23 cellular contexts compared by ENCODE assay signal in genomic region chr13:30866692-30867669, GRCh38. TPM values are rescaled to one million over a fixed set of nuclear protein-coding genes. Genes with fewer than 3 reads are reported as not detected.
DNase-seq lines count a peak whose midpoint lies in the region; ATAC-seq and TF ChIP-seq lines count a peak whose summit lies in the region.
"Had no signal": no experiment of that assay in that cellular context is flagged by ENCODE, and none has a peak within 500 bp of the region (broad histone marks: within the 10 kb centered on the region; RNA-seq: fewer than 3 reads in every experiment).

No MANE protein-coding gene starts in this region.

- peak overlapping the region in 4 of 5 experiments; percentile 47 to 97 (median 70) for H3K27ac Mint-ChIP-seq in brain
- H3K27ac Mint-ChIP-seq in naive thymus-derived CD4-positive, alpha-beta T cell: no peak overlapping the region
- H3K27ac Mint-ChIP-seq: activated B cell treated with CpG ODN at 0.5 μM for 24 hours; stimulated activated naive B cell treated with anti-CD40 and anti-IgM and Interleukin-4, amounts not matched to agents 10 μg/mL and 1 μg/mL and 100 μg/mL, for 72 hours had no signal

- no peak overlapping the region for H2AFZ ChIP-seq in GM23248
- H2AFZ ChIP-seq in osteoblast (ENCODE audit: low read length): no peak overlapping the region

- H3K4me1 ChIP-seq in GM23248 (ENCODE audit: insufficient read depth): peaks cover 71% of the 10 kb centered on the region
- H3K4me1 ChIP-seq in osteoblast (ENCODE audit: insufficient read depth, low read length): peaks cover 81% of the 10 kb centered on the region
- no peaks in the 10 kb centered on the region for H3K4me1 ChIP-seq in naive thymus-derived CD4-positive, alpha-beta T cell (ENCODE audit: control insufficient read depth in 2 of 2, insufficient read depth in 2 of 2, low read length in 2 of 2)

- H3K9me3 ChIP-seq in GM23248 (ENCODE audit: low read depth) (no peaks in the 10 kb centered on the region), osteoblast (ENCODE audit: low read depth, low read length) (no peaks in the 10 kb centered on the region)
- H3K9me3 ChIP-seq in naive thymus-derived CD4-positive, alpha-beta T cell (ENCODE audit: control insufficient read depth in 2 of 3, low read length in 3 of 3): no peaks in the 10 kb centered on the region
- H3K9me3 ChIP-seq: Caco-2, esophagus muscularis mucosa, mucosa of descending colon, spleen had no signal

- H3K9me2 ChIP-seq in GM23248 (ENCODE audit: insufficient read depth): no peaks in the 10 kb centered on the region

- DNase-seq in GM23248 (no peak), NCI-H2227 treated with DMSO at 0.1 percent for 48 hours (lab: John Stamatoyannopoulos, UW) (peak; percentile 69), osteoblast (ENCODE audit: insufficient read length, low spot score, missing footprints) (no peak), NCI-H774 (lab: John Stamatoyannopoulos, UW) (no peak)
- DNase-seq in naive thymus-derived CD4-positive, alpha-beta T cell: no peak
- DNase-seq in central memory CD4-positive, alpha-beta T cell: no peak
- DNase-seq: activated B cell treated with CpG ODN at 0.5 μM for 24 hours; activated effector memory CD4-positive, alpha-beta T cell treated with Interleukin-2 at 50 U/mL for 16 hours; anterior cingulate cortex; Caco-2; cortex of kidney; hippocampal formation; MM.1S; mucosa of descending colon; NCI-H345; spleen; stimulated activated naive B cell treated with anti-CD40 and anti-IgM and Interleukin-4, amounts not matched to agents 10 μg/mL and 1 μg/mL and 100 μg/mL, for 72 hours; T-helper 1 cell had no signal

- CTCF ChIA-PET in naive thymus-derived CD4-positive, alpha-beta T cell (lab: Charles Lee): interaction anchor here (0.5 to 1.3 kb wide), 4 partner anchors 7 to 286 kb away, joined by 3 to 5 read pairs (median 4); no protein-coding TSS in a partner anchor

- H3K4me3 Mint-ChIP-seq in brain: peak overlapping the region in 1 of 5 experiments; percentile 14
- H3K4me3 Mint-ChIP-seq in naive thymus-derived CD4-positive, alpha-beta T cell: no peak overlapping the region
- H3K4me3 Mint-ChIP-seq: activated B cell treated with CpG ODN at 0.5 μM for 24 hours; stimulated activated naive B cell treated with anti-CD40 and anti-IgM and Interleukin-4, amounts not matched to agents 10 μg/mL and 1 μg/mL and 100 μg/mL, for 72 hours had no signal

- H4K20me1 ChIP-seq in GM23248 (ENCODE audit: insufficient read depth): no peaks in the 10 kb centered on the region
- no peaks in the 10 kb centered on the region for H4K20me1 ChIP-seq in osteoblast (ENCODE audit: insufficient read depth, low read length)

- H3K9ac ChIP-seq in GM23248: peak overlapping the region; percentile 91

- H3K9me3 Mint-ChIP-seq in brain: peaks cover 0 to 9% (median 0%) of the 10 kb centered on the region in 5 experiments
- H3K9me3 Mint-ChIP-seq in naive thymus-derived CD4-positive, alpha-beta T cell: peaks cover 0 to 3% (median 0%) of the 10 kb centered on the region in 11 donors
- H3K9me3 Mint-ChIP-seq: activated B cell treated with CpG ODN at 0.5 μM for 24 hours; stimulated activated naive B cell treated with anti-CD40 and anti-IgM and Interleukin-4, amounts not matched to agents 10 μg/mL and 1 μg/mL and 100 μg/mL, for 72 hours had no signal

- in situ Hi-C loops in GM23248 (cut with MboI): no loop called here

- H3K4me2 ChIP-seq in GM23248 (ENCODE audit: unreplicated experiment) (peak overlapping the region; percentile 96), osteoblast (ENCODE audit: insufficient read depth, low read length) (no peak overlapping the region)

- H3K27me3 Mint-ChIP-seq in brain: peaks cover 3% of the 10 kb centered on the region
- peaks cover 5 to 25% (median 12%) of the 10 kb centered on the region in 5 donors for H3K27me3 Mint-ChIP-seq in naive thymus-derived CD4-positive, alpha-beta T cell

- TF ChIP-seq CTCF in brain (conservative IDR thresholded peaks at IDR 0.05) (no peak), osteoblast (IDR thresholded peaks at IDR 0.05; ENCODE audit: extremely low read depth, low read depth, low read length) (no peak)

- H3K27me3 ChIP-seq in GM23248 (replicated peaks; ENCODE audit: insufficient read depth) (no peaks in the 10 kb centered on the region), osteoblast (ENCODE audit: insufficient read depth, low read length) (no peaks in the 10 kb centered on the region)
- H3K27me3 ChIP-seq in naive thymus-derived CD4-positive, alpha-beta T cell (ENCODE audit: control insufficient read depth in 2 of 2, insufficient read depth in 2 of 2, low read length in 2 of 2): no peaks in the 10 kb centered on the region
- H3K27me3 ChIP-seq: esophagus muscularis mucosa, spleen had no signal

- no peak for ATAC-seq in naive thymus-derived CD4-positive, alpha-beta T cell
- no peak for ATAC-seq in HG03521 (IDR thresholded peaks at IDR 0.05; ENCODE audit: unreplicated experiment)
- ATAC-seq: mucosa of descending colon; stimulated activated naive B cell treated with anti-CD40 and anti-IgM and Interleukin-4, amounts not matched to agents 10 μg/mL and 1 μg/mL and 100 μg/mL, for 72 hours had no signal

- intact Hi-C loops in naive thymus-derived CD4-positive, alpha-beta T cell (cut with micrococcal nuclease): loop anchor here in 1 of 2 donors (5.0 to 10.0 kb wide), 2 partner anchors 190 to 732 kb away; no protein-coding TSS in a partner anchor

- H3K36me3 ChIP-seq in GM23248 (ENCODE audit: low read depth): no peaks in the 10 kb centered on the region
- H3K36me3 ChIP-seq in osteoblast (ENCODE audit: insufficient read depth, low read length): no peaks in the 10 kb centered on the region
- H3K36me3 ChIP-seq in naive thymus-derived CD4-positive, alpha-beta T cell (ENCODE audit: control insufficient read depth in 2 of 3, insufficient read depth in 3 of 3, low read length in 3 of 3): no peaks in the 10 kb centered on the region
- H3K36me3 ChIP-seq: esophagus muscularis mucosa, spleen had no signal

- POLR2A ChIA-PET in naive thymus-derived CD4-positive, alpha-beta T cell (lab: Charles Lee): no interaction called here

- H3K36me3 Mint-ChIP-seq in brain: no peaks in the 10 kb centered on the region
- H3K36me3 Mint-ChIP-seq in naive thymus-derived CD4-positive, alpha-beta T cell: no peaks in the 10 kb centered on the region
- H3K36me3 Mint-ChIP-seq: stimulated activated naive B cell treated with anti-CD40 and anti-IgM and Interleukin-4, amounts not matched to agents 10 μg/mL and 1 μg/mL and 100 μg/mL, for 72 hours had no signal

- 32 to 39% methylated on average over 7 of the region's 7 CpGs for WGBS in GM23248 (ENCODE audit: low coverage in 1 of 2, low lambda C conversion rate in 2 of 2, missing lambda C conversion rate in 2 of 2), 2 experiments

- peaks cover 54% of the 10 kb centered on the region for H3F3A ChIP-seq in GM23248 (ENCODE audit: insufficient read depth)

- H3K79me2 ChIP-seq in GM23248 (ENCODE audit: insufficient read depth) (peaks cover 10% of the 10 kb centered on the region), osteoblast (ENCODE audit: insufficient read depth, low read length) (peaks cover 4% of the 10 kb centered on the region)

- peaks cover 94% of the 10 kb centered on the region for H3K4me1 Mint-ChIP-seq in brain
- H3K4me1 Mint-ChIP-seq in naive thymus-derived CD4-positive, alpha-beta T cell: peaks cover 0 to 14% (median 4%) of the 10 kb centered on the region in 7 donors

- no peak overlapping the region for H3K4me3 ChIP-seq in GM23248
- no peak overlapping the region for H3K4me3 ChIP-seq in osteoblast (ENCODE audit: insufficient read depth, low read length)
- no peak overlapping the region for H3K4me3 ChIP-seq in naive thymus-derived CD4-positive, alpha-beta T cell (ENCODE audit: low read length)
- H3K4me3 ChIP-seq: esophagus muscularis mucosa, mucosa of descending colon, spleen had no signal

- H3K27ac ChIP-seq in GM23248 (peak overlapping the region; percentile 99), osteoblast (ENCODE audit: low read depth, low read length) (peak overlapping the region; percentile 96)
- H3K27ac ChIP-seq in naive thymus-derived CD4-positive, alpha-beta T cell (ENCODE audit: low read depth, low read length): no peak overlapping the region
- H3K27ac ChIP-seq: spleen had no signal

RNA-seq across cellular contexts. Expression of gene MEDAG, which starts 39.1 kb away (rescaled TPM):
- 228 and 243 TPM in 2 replicates for total RNA-seq in GM23248 (2014; rRNA removed; shearing (Covaris generic))
- polyA plus RNA-seq in GM23248 (2016; fragmentation: Nextera tagmentation; extraction: Ambion mirVana) (84.9 and 86.0 TPM in 2 replicates), brain (ENCODE audit: insufficient read depth, low read depth, low replicate concordance) (0.98 TPM)
- total RNA-seq in osteoblast: 46.7 and 96.1 TPM in 2 replicates
- total RNA-seq in naive thymus-derived CD4-positive, alpha-beta T cell: under 1 TPM in 1 of 5 experiments, not detected in 4; 0.17 TPM
- polyA plus RNA-seq in naive thymus-derived CD4-positive, alpha-beta T cell: under 1 TPM in 1 of 2 donors, not detected in 1; 0.49 TPM
- total RNA-seq: activated B cell treated with CpG ODN at 0.5 μM for 24 hours; activated CD8-positive, alpha-beta memory T cell treated with anti-CD3 and anti-CD28 coated beads for 36 hours; Caco-2; H4 had no signal

Comparison
In these comparisons a context has a peak if more than half of its experiments do, and no peak if none do; other contexts are left out.
1. H3K27ac Mint-ChIP-seq: peak in brain (4 of 5); none in naive thymus-derived CD4-positive, alpha-beta T cell (0 of 9).
2. RNA of gene MEDAG, which starts 39.1 kb away (total RNA-seq): 228 to 243 TPM in GM23248 and 46.7 to 96.1 TPM in osteoblast; 0.17 TPM in naive thymus-derived CD4-positive, alpha-beta T cell; every median in the first group is over 10 times any median in the second.